ENCODE assay signal across 13 cellular contexts in the genomic region with DNA sequence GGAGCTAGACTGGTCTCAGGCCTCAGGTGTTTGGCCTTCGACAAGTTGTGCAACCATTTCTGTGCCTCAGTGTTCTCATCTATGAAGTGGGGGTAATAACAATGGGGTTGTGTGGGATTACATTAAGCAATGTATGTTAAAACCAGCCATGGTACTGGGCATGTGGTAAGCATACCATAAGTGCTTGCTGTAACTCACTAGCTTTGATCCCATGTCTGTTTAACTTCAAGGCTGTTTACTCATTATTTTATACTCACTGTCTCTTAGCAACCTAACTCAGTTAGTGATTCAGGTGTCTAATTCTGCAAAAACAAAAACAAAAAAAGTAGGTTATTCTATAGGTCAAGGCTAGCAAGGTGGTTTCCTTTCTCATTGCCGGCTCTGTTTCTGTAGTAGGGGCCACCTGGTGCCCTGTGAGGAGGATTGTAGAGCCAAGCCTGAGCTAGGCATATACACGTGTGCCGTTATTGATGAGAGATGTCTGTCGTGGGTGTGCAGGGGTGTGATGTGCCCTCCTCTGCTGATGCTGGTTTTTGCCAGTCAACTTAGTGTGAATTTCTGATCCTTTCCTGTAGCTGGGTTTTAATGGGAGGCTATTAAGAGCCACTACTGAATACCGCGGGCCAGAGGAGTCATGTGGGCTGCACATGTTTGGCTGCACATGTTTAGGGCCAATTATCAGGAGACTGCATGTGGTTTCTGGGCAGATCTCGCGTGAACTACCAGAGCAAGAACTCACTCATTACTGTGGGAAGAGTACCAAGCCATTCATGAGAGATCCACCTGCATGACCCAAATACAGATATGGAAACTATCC. TPM values are rescaled to one million over a fixed set of nuclear protein-coding genes. Genes with fewer than 3 reads are reported as not detected.
DNase-seq lines count a peak whose midpoint lies in the region; ATAC-seq and TF ChIP-seq lines count a peak whose summit lies in the region.
"Had no signal": no experiment of that assay in that cellular context is flagged by ENCODE, and none has a peak within 500 bp of the region (broad histone marks: within the 10 kb centered on the region; RNA-seq: fewer than 3 reads in every experiment).

No MANE protein-coding gene starts in this region.

- H4K20me1 ChIP-seq in DND-41 (ENCODE audit: insufficient read depth, low read length): no peaks in the 10 kb centered on the region

- no peak overlapping the region for H3K4me3 ChIP-seq in DND-41 (ENCODE audit: low read depth in 1 of 2, low read length in 2 of 2)
- H3K4me3 ChIP-seq in Panc1 (ENCODE audit: low read depth in 2 of 2, low read length in 2 of 2): no peak overlapping the region
- no peak overlapping the region for H3K4me3 ChIP-seq in effector memory CD4-positive, alpha-beta T cell (ENCODE audit: insufficient read depth, low read depth, low read length, poor library complexity, severe bottlenecking)
- H3K4me3 ChIP-seq: MG63, upper lobe of left lung had no signal

- in situ Hi-C loops in Panc1 (cut with HindIII; ENCODE audit: low pct_unique_long_range_greater_than_20kb, low sequenced_read_pairs): no loop called here

- H3K9me3 ChIP-seq in DND-41 (ENCODE audit: insufficient read depth, low read length, severe bottlenecking) (no peaks in the 10 kb centered on the region), Panc1 (ENCODE audit: control insufficient read depth, insufficient read depth, low read depth, low read length) (no peaks in the 10 kb centered on the region)
- no peaks in the 10 kb centered on the region for H3K9me3 ChIP-seq in effector memory CD4-positive, alpha-beta T cell (ENCODE audit: control insufficient read depth, low read length)
- H3K9me3 ChIP-seq: MG63, upper lobe of left lung had no signal

- H3K27me3 ChIP-seq in DND-41 (ENCODE audit: insufficient read depth, low read length, poor library complexity) (no peaks in the 10 kb centered on the region), Panc1 (ENCODE audit: control insufficient read depth, insufficient read depth, low read length) (no peaks in the 10 kb centered on the region)
- no peaks in the 10 kb centered on the region for H3K27me3 ChIP-seq in effector memory CD4-positive, alpha-beta T cell (replicated peaks; ENCODE audit: control insufficient read depth, insufficient read depth, low read length, poor library complexity, severe bottlenecking)
- H3K27me3 ChIP-seq: MG63, upper lobe of left lung had no signal

- no peak for DNase-seq in DND-41
- DNase-seq in Panc1 (ENCODE audit: low read depth, low spot score): no peak
- peak; percentile 36 to 43 (median 42) for DNase-seq in effector memory CD4-positive, alpha-beta T cell
- DNase-seq in renal cortical epithelial cell (ENCODE audit: low read depth): peak; percentile 55
- no peak for DNase-seq in germinal center (ENCODE audit: low spot score)
- DNase-seq in HuH-7 (ENCODE audit: low spot score): no peak
- DNase-seq: MG63; naive B cell; NCI-H82; stimulated activated CD4-positive, alpha-beta T cell treated with anti-CD3 and anti-CD28 coated beads, Interleukin-4, amount 100 ng/mL, for 1 hour; upper lobe of left lung had no signal

- POLR2A ChIA-PET in Panc1 (lab: Charles Lee): no interaction called here

- H3K79me2 ChIP-seq in DND-41 (ENCODE audit: insufficient read depth, low read length): no peaks in the 10 kb centered on the region

- intact Hi-C loops in Panc1 (cut with micrococcal nuclease; ENCODE audit: unreplicated experiment): no loop called here

- no TSS peak for BruUV-seq in Panc1 (replicated peaks; lab: Mats Ljungman, UMichigan)

- H3K4me1 ChIP-seq in DND-41 (ENCODE audit: insufficient read depth, low read length) (peaks cover 16% of the 10 kb centered on the region), Panc1 (ENCODE audit: control insufficient read depth, insufficient read depth, low read length) (peaks cover 58% of the 10 kb centered on the region)
- peaks cover 34% of the 10 kb centered on the region for H3K4me1 ChIP-seq in effector memory CD4-positive, alpha-beta T cell (ENCODE audit: control insufficient read depth, insufficient read depth, low read length, poor library complexity, severe bottlenecking)

- no peak overlapping the region for H3K9ac ChIP-seq in DND-41 (ENCODE audit: low read depth, low read length)

- H3K27ac ChIP-seq in DND-41 (ENCODE audit: low read length): 0 out of 2 replicates have a peak overlapping the region, but pooled peaks have one; percentile 9
- H3K27ac ChIP-seq in Panc1 (ENCODE audit: low read length): peak overlapping the region; percentile 78
- peak overlapping the region; percentile 59 for H3K27ac ChIP-seq in effector memory CD4-positive, alpha-beta T cell (ENCODE audit: insufficient read depth, low read length, poor library complexity, severe bottlenecking)

- CTCF ChIA-PET in Panc1 (lab: Charles Lee): interaction anchor here (1.1 kb wide), 1 partner anchor 44 kb away, joined by 12 read pairs; no protein-coding TSS in a partner anchor

- no peak overlapping the region for H3K4me2 ChIP-seq in DND-41 (ENCODE audit: insufficient read depth, low read length)

- no peaks in the 10 kb centered on the region for H3K36me3 ChIP-seq in DND-41 (ENCODE audit: insufficient read depth, low read length)
- no peaks in the 10 kb centered on the region for H3K36me3 ChIP-seq in Panc1 (ENCODE audit: control insufficient read depth, insufficient read depth, low read length)
- H3K36me3 ChIP-seq in effector memory CD4-positive, alpha-beta T cell (ENCODE audit: control insufficient read depth, insufficient read depth, low read length): no peaks in the 10 kb centered on the region
- H3K36me3 ChIP-seq: MG63, upper lobe of left lung had no signal

- TF ChIP-seq CTCF in DND-41 (IDR thresholded peaks at IDR 0.05; ENCODE audit: borderline replicate concordance, extremely low read depth, low read length, poor library complexity, severe bottlenecking): no peak
- no peak for TF ChIP-seq CTCF in Panc1 (IDR thresholded peaks at IDR 0.05)

- ATAC-seq in DND-41 (ENCODE audit: insufficient read depth, low read depth) (peak; percentile 42; the same call in 1 of the 3 replicates), Panc1 (no peak), HG03159 (IDR thresholded peaks at IDR 0.05; ENCODE audit: unreplicated experiment) (no peak), HG03457 (IDR thresholded peaks at IDR 0.05; ENCODE audit: unreplicated experiment) (no peak)

- no peak overlapping the region for H2AFZ ChIP-seq in DND-41 (ENCODE audit: low read depth, low read length)

RNA-seq across cellular contexts. Expression of a gene that starts 56.2 kb away (rescaled TPM):
- total RNA-seq in Panc1 (2021; ENCODE audit: unreplicated experiment) (48.0 TPM), renal cortical epithelial cell (3.6 and 3.7 TPM in 2 replicates)
- polyA plus RNA-seq in Panc1 (2012; ENCODE audit: insufficient read length): 87.5 TPM

Comparison
In these comparisons a context has a peak if more than half of its experiments do, and no peak if none do; other contexts are left out.
1. DNase-seq: peak in effector memory CD4-positive, alpha-beta T cell (3 of 3) and renal cortical epithelial cell (single experiment); none in DND-41 (single experiment), Panc1 (single experiment), germinal center (single experiment) and HuH-7 (single experiment).
2. H3K27ac ChIP-seq: peak in every context shown above with its lines; median percentile 78 in Panc1; 59 in effector memory CD4-positive, alpha-beta T cell; 9 in DND-41.
3. RNA of a gene that starts 56.2 kb away (total RNA-seq): 48.0 TPM in Panc1 (single experiment); 3.6 to 3.7 TPM in renal cortical epithelial cell; every median in the first group is over 10 times any median in the second.